Comparison of ENCODE assay signal across 18 cellular contexts in the genomic region with DNA sequence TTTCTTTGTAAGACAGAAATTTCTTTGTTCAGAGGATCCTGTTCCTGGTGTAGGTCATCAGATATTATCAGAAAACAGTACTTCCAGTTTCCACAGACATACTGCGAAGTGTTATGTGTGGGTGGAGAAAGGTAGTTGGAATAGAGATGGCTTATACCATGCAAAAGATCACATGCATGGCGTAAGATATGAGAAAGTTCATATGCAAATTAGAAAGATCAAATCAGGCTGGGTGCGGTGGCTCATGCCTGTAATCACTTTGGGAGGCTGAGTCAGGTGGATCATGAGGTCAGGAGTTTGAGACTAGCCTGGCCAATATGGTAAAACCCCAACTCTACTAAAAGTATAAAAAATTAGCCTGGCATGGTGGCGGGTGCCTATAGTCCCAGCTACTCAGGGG.
"Had no signal": no experiment of that assay in that cellular context is flagged by ENCODE, and none has a peak within 500 bp of the region (broad histone marks: within the 10 kb centered on the region; RNA-seq: fewer than 3 reads in every experiment).

No MANE protein-coding gene starts in this region.

- H3K4me3 Mint-ChIP-seq: dendritic cell treated with granulocyte-macrophage colony-stimulating factor and Interleukin-4, amounts not matched to agents 40 ng/mL and 50 ng/mL, for 4 days; naive B cell had no signal

- H3K27ac ChIP-seq: foreskin keratinocyte, left lung, ovary, right lobe of liver, spleen, transverse colon, vagina, WERI-Rb-1 had no signal

- H3K27ac Mint-ChIP-seq: dendritic cell treated with granulocyte-macrophage colony-stimulating factor and Interleukin-4, amounts not matched to agents 40 ng/mL and 50 ng/mL, for 4 days had no signal

- H3K9me3 Mint-ChIP-seq: dendritic cell treated with granulocyte-macrophage colony-stimulating factor and Interleukin-4, amounts not matched to agents 40 ng/mL and 50 ng/mL, for 4 days; naive B cell had no signal

- H3K36me3 Mint-ChIP-seq: naive B cell had no signal

- H3K27me3 ChIP-seq: left lung, ovary, right lobe of liver, transverse colon, vagina had no signal

- H3K4me3 ChIP-seq: left lung, ovary, right lobe of liver, spleen, transverse colon, vagina had no signal

- H3K4me1 ChIP-seq: foreskin keratinocyte, left lung, right lobe of liver, spleen, transverse colon, vagina had no signal

- H3K36me3 ChIP-seq: left lung, ovary, right lobe of liver, spleen, transverse colon, vagina, WERI-Rb-1 had no signal

- DNase-seq: activated CD8-positive, alpha-beta memory T cell treated with anti-CD3 and anti-CD28 coated beads, Interleukin-2, amount 50 U/mL, for 48 hours; activated gamma-delta T cell; effector memory CD4-positive, alpha-beta T cell; foreskin keratinocyte; glutamatergic neuron; hypothalamus; kidney; left lung; mammary epithelial cell; naive B cell; ovary; right lobe of liver; SHP77 treated with DMSO at 0.1 percent for 48 hours; spleen; transverse colon; WERI-Rb-1 had no signal

- H3K9me3 ChIP-seq: left lung, ovary, right lobe of liver, spleen, transverse colon, vagina had no signal
